ENCODE assay signal across 8 cellular contexts in the genomic region with DNA sequence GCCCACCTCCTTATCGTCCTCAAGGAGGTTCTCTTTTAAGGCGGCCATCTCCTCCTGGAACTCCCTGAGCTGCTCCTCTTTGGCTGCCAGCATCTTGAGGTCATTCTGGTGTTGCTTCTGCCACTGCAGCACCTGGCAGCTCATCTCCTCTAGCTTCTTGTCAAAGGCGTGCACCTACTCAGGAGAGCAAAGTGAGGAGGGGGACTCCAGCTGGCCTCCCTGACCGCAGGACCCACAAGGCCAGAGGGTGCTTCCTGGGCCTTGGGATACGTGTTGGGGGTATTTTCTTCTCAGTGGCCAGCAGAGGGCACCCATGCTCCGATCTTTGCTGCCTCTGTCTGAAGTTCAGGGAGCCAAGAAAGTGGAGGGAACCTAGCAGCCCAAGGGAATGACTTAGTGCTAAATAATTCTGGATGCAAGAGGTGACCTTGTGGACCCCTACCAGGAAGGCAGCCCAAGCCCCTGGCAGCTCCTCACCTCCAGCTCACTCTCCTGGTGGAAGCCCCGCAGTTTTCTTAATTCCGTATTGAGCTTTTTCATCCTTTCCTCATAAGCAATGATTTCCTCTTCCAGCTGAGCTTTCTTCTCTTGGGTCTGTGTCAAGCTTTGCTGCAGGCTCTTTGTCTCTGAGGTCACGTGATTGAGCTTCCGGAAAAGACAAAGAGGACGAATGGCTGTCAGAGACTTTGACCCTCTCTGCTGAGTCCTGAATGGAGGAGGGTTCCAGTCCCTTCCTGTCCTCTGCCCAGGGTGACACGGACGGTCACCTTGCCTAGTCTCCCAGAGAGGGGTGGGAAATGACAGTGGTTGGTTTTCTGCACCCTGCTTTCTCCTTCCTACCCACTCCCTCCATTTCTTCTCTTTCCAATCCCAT. TPM values are rescaled to one million over a fixed set of nuclear protein-coding genes. Genes with fewer than 3 reads are reported as not detected.
DNase-seq lines count a peak whose midpoint lies in the region; ATAC-seq and TF ChIP-seq lines count a peak whose summit lies in the region.

No MANE protein-coding gene starts in this region.

- peak; percentile 97 for ATAC-seq in IMR-90 (ENCODE audit: low read depth)
- peak; percentile 33 to 57 for ATAC-seq in activated T-cell treated with anti-CD3 and anti-CD28 coated beads, Interleukin-2, amount 50 U/mL, for 72 hours (replicated peaks in 1 of 2)

- no peak overlapping the region for H3K27ac ChIP-seq in IMR-90 (ENCODE audit: insufficient read depth, low read length)
- no peak overlapping the region for H3K27ac ChIP-seq in neural progenitor cell
- peak overlapping the region in 1 of 5 donors; percentile 15 for H3K27ac ChIP-seq in stomach

- H3K9me3 ChIP-seq in IMR-90 (ENCODE audit: control insufficient read depth, insufficient read depth, low read length) (no peaks in the 10 kb centered on the region), neural progenitor cell (ENCODE audit: low read depth) (no peaks in the 10 kb centered on the region), stomach (no peaks in the 10 kb centered on the region)

- H3K4me2 ChIP-seq in IMR-90 (ENCODE audit: low read depth, low read length) (no peak overlapping the region), neural progenitor cell (no peak overlapping the region)

- CTCF ChIA-PET in IMR-90 (lab: Yijun Ruan, JAX) = interaction anchor here (1.1 to 1.9 kb wide), 5 partner anchors 9 to 1754 kb away, joined by 3 to 8 read pairs (median 5); no protein-coding TSS in a partner anchor

- in situ Hi-C loops in IMR-90 (cut with MboI; ENCODE audit: low sequenced_read_pairs) = loop anchor here (10.0 kb wide), 1 partner anchor 340 kb away; no protein-coding TSS in a partner anchor

- peak; percentile 84 for TF ChIP-seq RAD21 in IMR-90 (IDR thresholded peaks at IDR 0.05; ENCODE audit: low read length)

- no peak overlapping the region for H3K18ac ChIP-seq in IMR-90 (ENCODE audit: low read depth, low read length)

- no peak overlapping the region for H4K91ac ChIP-seq in IMR-90 (ENCODE audit: insufficient read depth, low read depth, low read length)

- H3K79me2 ChIP-seq in neural progenitor cell (ENCODE audit: low read depth) = no peaks in the 10 kb centered on the region

- no peak for TF ChIP-seq POLR2A in IMR-90 (IDR thresholded peaks at IDR 0.05; ENCODE audit: low read depth, low read length)
- no peak for TF ChIP-seq POLR2A in stomach (IDR thresholded peaks at IDR 0.05)

- no peak overlapping the region for H2AK5ac ChIP-seq in IMR-90 (ENCODE audit: low read depth, low read length)

- no peak overlapping the region for H3K4me3 Mint-ChIP-seq in activated T-cell treated with anti-CD3 and anti-CD28 coated beads, Interleukin-2, amount 50 U/mL, for 72 hours
- no peak overlapping the region for H3K4me3 Mint-ChIP-seq in neural progenitor cell

- H3K23ac ChIP-seq in IMR-90 (ENCODE audit: low read depth, low read length) = no peak overlapping the region

- H3K9me3 Mint-ChIP-seq in activated T-cell treated with anti-CD3 and anti-CD28 coated beads, Interleukin-2, amount 50 U/mL, for 72 hours = no peaks in the 10 kb centered on the region
- H3K9me3 Mint-ChIP-seq in neural progenitor cell = no peaks in the 10 kb centered on the region

- H3K27ac Mint-ChIP-seq in activated T-cell treated with anti-CD3 and anti-CD28 coated beads, Interleukin-2, amount 50 U/mL, for 72 hours = no peak overlapping the region
- peak overlapping the region; percentile 61 for H3K27ac Mint-ChIP-seq in neural progenitor cell

- 0 out of 2 replicates have a peak, but pooled peaks cover 4% of the 10 kb centered on the region for H4K20me1 ChIP-seq in IMR-90 (ENCODE audit: insufficient read depth, low read length)
- H4K20me1 ChIP-seq in neural progenitor cell (ENCODE audit: low read depth) = no peaks in the 10 kb centered on the region

- peaks cover 4% of the 10 kb centered on the region; the same call in 1 of the 2 replicates for H3K27me3 ChIP-seq in IMR-90 (ENCODE audit: control insufficient read depth, insufficient read depth, low read length)
- no peaks in the 10 kb centered on the region for H3K27me3 ChIP-seq in neural progenitor cell
- no peaks in the 10 kb centered on the region for H3K27me3 ChIP-seq in stomach

- H3F3A ChIP-seq in neural progenitor cell (ENCODE audit: low read depth) = peaks cover 11% of the 10 kb centered on the region

- H3K79me1 ChIP-seq in IMR-90 (ENCODE audit: low read depth in 1 of 2, low read length in 2 of 2) = no peaks in the 10 kb centered on the region

- no peaks in the 10 kb centered on the region for H3K9me1 ChIP-seq in IMR-90 (ENCODE audit: insufficient read depth, low read length)

- H2BK15ac ChIP-seq in IMR-90 (ENCODE audit: low read depth, low read length) = no peak overlapping the region

- DNase-seq in activated CD4-positive, alpha-beta T cell treated with anti-CD3 and anti-CD28 coated beads for 24 hours (ENCODE audit: low read depth in 2 of 2) = peak; percentile 42 to 64
- DNase-seq in activated CD4-positive, alpha-beta T cell treated with anti-CD3 and anti-CD28 coated beads for 1 hour = no peak
- DNase-seq in IMR-90 (peak; percentile 69), OCI-M1 (lab: John Stamatoyannopoulos, UW) (peak; percentile 80), fibroblast of peridontal ligament (ENCODE audit: extremely low read depth) (peak; percentile 80), neural progenitor cell (ENCODE audit: low spot score) (peak; percentile 80), stomach (peak; percentile 68)
- DNase-seq in activated T-cell treated with anti-CD3 and anti-CD28 coated beads, Interleukin-2, amount 50 U/mL, for 72 hours = peak; percentile 55 to 64

- H4K8ac ChIP-seq in IMR-90 (ENCODE audit: low read depth in 2 of 2, low read length in 2 of 2) = no peak overlapping the region

- H3K4me1 Mint-ChIP-seq in activated T-cell treated with anti-CD3 and anti-CD28 coated beads, Interleukin-2, amount 50 U/mL, for 72 hours (ENCODE audit: low read depth) = no peaks in the 10 kb centered on the region
- peaks cover 24% of the 10 kb centered on the region for H3K4me1 Mint-ChIP-seq in neural progenitor cell

- no peak overlapping the region for H2BK120ac ChIP-seq in IMR-90 (ENCODE audit: low read depth, low read length)

- TF ChIP-seq EP300 in stomach (IDR thresholded peaks at IDR 0.05) = no peak

- no peak overlapping the region for H2BK20ac ChIP-seq in IMR-90 (ENCODE audit: low read depth, low read length)

- no peak overlapping the region for H4K5ac ChIP-seq in IMR-90 (ENCODE audit: low read depth, low read length)

- POLR2A ChIA-PET in IMR-90 (lab: Charles Lee; ENCODE audit: unreplicated experiment) = no interaction called here

- no peaks in the 10 kb centered on the region for H3K27me3 Mint-ChIP-seq in activated T-cell treated with anti-CD3 and anti-CD28 coated beads, Interleukin-2, amount 50 U/mL, for 72 hours (ENCODE audit: low read depth)
- H3K27me3 Mint-ChIP-seq in neural progenitor cell (ENCODE audit: insufficient read depth, low read depth) = peaks cover 3% of the 10 kb centered on the region

- WGBS in IMR-90 (ENCODE audit: extremely low coverage in 2 of 2, insufficient read length in 1 of 2), 2 experiments = 17% methylated on average over 2 of the region's 13 CpGs; no CpG with 5 or more reads in 1 of the 2 experiments
- WGBS in stomach, 5 donors = 35 to 37% (median 36%) methylated on average over 13 of the region's 13 CpGs

- no peak overlapping the region for H3K4ac ChIP-seq in IMR-90 (ENCODE audit: low read depth, low read length)

- H2AFZ ChIP-seq in IMR-90 (replicated peaks; ENCODE audit: low read length, poor library complexity) (peak overlapping the region; percentile 90), neural progenitor cell (replicated peaks) (peak overlapping the region; percentile 77)

- H3K4me1 ChIP-seq in IMR-90 (ENCODE audit: control insufficient read depth, insufficient read depth, low read length) (no peaks in the 10 kb centered on the region), neural progenitor cell (peaks cover 20% of the 10 kb centered on the region), stomach (peaks cover 0 to 20% (median 9%) of the 10 kb centered on the region in 4 donors)

- H2BK5ac ChIP-seq in IMR-90 (ENCODE audit: low read depth, low read length, poor library complexity, severe bottlenecking) = no peak overlapping the region

- no peak overlapping the region for H3K56ac ChIP-seq in IMR-90 (ENCODE audit: extremely low read depth, insufficient read depth, low read length)

- H3K36me3 Mint-ChIP-seq in activated T-cell treated with anti-CD3 and anti-CD28 coated beads, Interleukin-2, amount 50 U/mL, for 72 hours (ENCODE audit: insufficient read depth in 2 of 2) = no peaks in the 10 kb centered on the region
- no peaks in the 10 kb centered on the region for H3K36me3 Mint-ChIP-seq in neural progenitor cell

- H3K14ac ChIP-seq in IMR-90 (replicated peaks; ENCODE audit: low read depth, low read length) = no peak overlapping the region

- no TSS peak for BruUV-seq in IMR-90 (replicated peaks; lab: Mats Ljungman, UMichigan)

- intact Hi-C loops in IMR-90 (cut with micrococcal nuclease) = loop anchor here (1.0 to 10.0 kb wide), 8 partner anchors 112 to 1910 kb away; no protein-coding TSS in a partner anchor
- intact Hi-C loops in stomach (cut with DNase I; ENCODE audit: low total_unique reads) = loop anchor here (10.0 kb wide), 1 partner anchor 340 kb away; no protein-coding TSS in a partner anchor

- no peak overlapping the region for H2AK9ac ChIP-seq in IMR-90 (replicated peaks; ENCODE audit: low read depth, low read length, poor library complexity)

- no peak overlapping the region for H3K4me3 ChIP-seq in IMR-90 (ENCODE audit: insufficient read depth, low read depth, low read length)
- H3K4me3 ChIP-seq in neural progenitor cell = no peak overlapping the region
- no peak overlapping the region for H3K4me3 ChIP-seq in stomach

- H3K36me3 ChIP-seq in IMR-90 (ENCODE audit: control insufficient read depth, insufficient read depth, low read length) = no peaks in the 10 kb centered on the region
- H3K36me3 ChIP-seq in neural progenitor cell = no peaks in the 10 kb centered on the region
- no peaks in the 10 kb centered on the region for H3K36me3 ChIP-seq in stomach

- dilution Hi-C loops in IMR-90 (cut with HindIII; ENCODE audit: low sequenced_read_pairs, unreplicated experiment) = no loop called here

- H3K9ac ChIP-seq in IMR-90 (ENCODE audit: low read depth, low read length) = no peak overlapping the region
- no peak overlapping the region for H3K9ac ChIP-seq in neural progenitor cell

- TF ChIP-seq CTCF in IMR-90 (conservative IDR thresholded peaks at IDR 0.05; ENCODE audit: low read depth, low read length) = peak; percentile 80
- peak; percentile 84 for TF ChIP-seq CTCF in neural progenitor cell (IDR thresholded peaks at IDR 0.05)
- peak in 5 of 7 experiments; percentile 42 to 67 (median 54) for TF ChIP-seq CTCF in stomach (IDR thresholded peaks at IDR 0.05)

RNA-seq across cellular contexts. Expression of gene DHX38, which starts 31.4 kb away (rescaled TPM):
- total RNA-seq in IMR-90 (2012; rRNA removed) (49.6 and 61.9 TPM in 2 replicates), neural progenitor cell (ENCODE audit: low replicate concordance) (31.6 and 53.2 TPM in 2 replicates), stomach (100 to 1,000 TPM in 1 of 5 donors, 10 to 100 TPM in 4; 11.1 to 153 (median 58.9) TPM)
- polyA plus RNA-seq in IMR-90 (2012; rRNA removed) (43.0 and 45.4 TPM in 2 replicates), stomach (10 to 100 TPM; 21.4 to 35.9 (median 24.8) TPM)
- 21.9 and 32.9 TPM in 2 replicates for polyA plus RNA-seq in IMR-90 (2012; cell fraction: cytosol; rRNA removed)
- polyA plus RNA-seq in IMR-90 (2012; cell fraction: nucleus; rRNA removed; ENCODE audit: low replicate concordance) = 142 and 187 TPM in 2 replicates
- total RNA-seq in activated T-cell treated with anti-CD3 and anti-CD28 coated beads, Interleukin-2, amount 50 U/mL, for 72 hours = 10 to 100 TPM; 74.9 to 82.7 TPM

RNA-seq across cellular contexts. Expression of gene TXNL4B, which starts 31.6 kb away (rescaled TPM):
- total RNA-seq in IMR-90 (2012; rRNA removed) (5.4 and 6.1 TPM in 2 replicates), neural progenitor cell (ENCODE audit: low replicate concordance) (12.0 and 23.4 TPM in 2 replicates), stomach (10 to 100 TPM in 2 of 5 donors, 1 to 10 TPM in 2, under 1 TPM in 1; 0.87 to 23.3 (median 4.5) TPM)
- polyA plus RNA-seq in IMR-90 (2012; rRNA removed) (7.4 and 8.6 TPM in 2 replicates), stomach (1 to 10 TPM; 6.4 to 8.0 (median 6.7) TPM)
- polyA plus RNA-seq in IMR-90 (2012; cell fraction: cytosol; rRNA removed) = 2.9 and 3.6 TPM in 2 replicates
- polyA plus RNA-seq in IMR-90 (2012; cell fraction: nucleus; rRNA removed; ENCODE audit: low replicate concordance) = 2.7 and 7.2 TPM in 2 replicates
- total RNA-seq in activated T-cell treated with anti-CD3 and anti-CD28 coated beads, Interleukin-2, amount 50 U/mL, for 72 hours = 10 to 100 TPM; 29.3 to 34.4 TPM

RNA-seq across cellular contexts. Expression of gene PMFBP1, which starts 47.0 kb away (rescaled TPM):
- total RNA-seq in IMR-90 (2012; rRNA removed) = under 0.01 TPM in 1 of 2 replicates, not detected in the other
- polyA plus RNA-seq in IMR-90 (2012; rRNA removed) = not detected in 2 replicates
- not detected in 2 replicates for polyA plus RNA-seq in IMR-90 (2012; cell fraction: cytosol; rRNA removed)
- 0.14 TPM in 1 of 2 replicates, not detected in the other for polyA plus RNA-seq in IMR-90 (2012; cell fraction: nucleus; rRNA removed; ENCODE audit: low replicate concordance)
- total RNA-seq in activated T-cell treated with anti-CD3 and anti-CD28 coated beads, Interleukin-2, amount 50 U/mL, for 72 hours = 1 to 10 TPM; 1.8 to 2.6 TPM
- total RNA-seq in neural progenitor cell (ENCODE audit: low replicate concordance) = 0.96 and 12.8 TPM in 2 replicates
- 1 to 10 TPM in 2 of 5 donors, under 1 TPM in 2, not detected in 1; 0.29 to 9.8 (median 1.2) TPM for total RNA-seq in stomach
- polyA plus RNA-seq in stomach = 1 to 10 TPM in 1 of 3 donors, under 1 TPM in 2; 0.65 to 1.1 (median 0.92) TPM
